ENCODE assay signal across 1 cellular context in the genomic region with DNA sequence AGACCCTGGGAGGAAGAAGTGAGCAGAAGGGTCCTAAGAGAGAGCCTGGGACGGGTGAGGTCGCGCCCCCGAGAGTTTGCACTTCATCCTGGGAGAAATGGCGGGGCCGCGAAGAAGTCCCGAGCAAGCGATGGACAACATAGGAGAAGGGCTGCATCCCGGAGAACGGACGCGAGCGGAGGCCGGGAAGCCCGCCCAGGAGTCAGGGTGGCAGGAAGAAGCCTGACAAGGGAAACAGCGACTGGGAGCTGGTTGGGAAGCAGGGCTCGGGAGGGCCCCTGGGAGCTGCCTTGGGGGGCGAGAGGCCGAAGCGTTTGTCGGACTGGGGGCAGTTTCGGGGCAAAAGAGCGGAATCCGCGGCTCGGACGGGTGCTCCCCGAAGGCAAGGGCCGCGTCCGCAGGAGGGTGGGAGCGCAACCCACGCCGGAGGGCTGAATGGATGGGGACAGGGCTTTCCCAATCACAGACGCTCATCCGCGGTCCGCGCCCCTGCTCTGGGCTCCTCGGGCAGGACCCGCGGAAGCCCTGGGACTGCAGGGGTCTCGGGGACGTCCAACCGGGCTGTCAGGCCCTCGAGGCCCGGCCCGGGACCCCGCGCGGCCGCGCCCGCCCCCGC.
TF ChIP-seq lines count a peak whose summit lies in the region.

No MANE protein-coding gene starts in this region.

TF ChIP-seq in SK-N-SH, 30 proteins besides CTCF, POLR2A, EP300 and RAD21 (continued from another document):
- TF ChIP-seq GATA2 (CRISPR knock-in tag; IDR thresholded peaks at IDR 0.05) (no peak), USF1 (IDR thresholded peaks at IDR 0.05; ENCODE audit: borderline replicate concordance, low read depth) (no peak), JUND (IDR thresholded peaks at IDR 0.05) (no peak), FOXJ3 (CRISPR knock-in tag; IDR thresholded peaks at IDR 0.05) (no peak), NFIC (IDR thresholded peaks at IDR 0.05; ENCODE audit: borderline replicate concordance) (no peak), RXRA (IDR thresholded peaks at IDR 0.05; ENCODE audit: borderline replicate concordance, low read depth) (no peak), TCF12 (IDR thresholded peaks at IDR 0.05) (no peak), RFX5 (IDR thresholded peaks at IDR 0.05; ENCODE audit: low read length) (no peak), FOSL2 (IDR thresholded peaks at IDR 0.05; ENCODE audit: borderline replicate concordance, low read depth) (no peak), SMC3 (IDR thresholded peaks at IDR 0.05; ENCODE audit: low read depth, low read length) (no peak), TAF1 (IDR thresholded peaks at IDR 0.05; ENCODE audit: borderline replicate concordance, low read depth, low read length) (no peak)
- TF ChIP-seq, protein P1, sequence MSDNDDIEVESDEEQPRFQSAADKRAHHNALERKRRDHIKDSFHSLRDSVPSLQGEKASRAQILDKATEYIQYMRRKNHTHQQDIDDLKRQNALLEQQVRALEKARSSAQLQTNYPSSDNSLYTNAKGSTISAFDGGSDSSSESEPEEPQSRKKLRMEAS (IDR thresholded peaks at IDR 0.05; ENCODE audit: low read depth), result no peak
